In genomic region chr6:36679043-36679821, GRCh38 we compare ENCODE assay signal across 1 cellular context.
TF ChIP-seq lines count a peak whose summit lies in the region.

No MANE protein-coding gene starts in this region.

TF ChIP-seq in K562, 482 proteins besides CTCF, POLR2A, EP300 and RAD21 (continued from another document and continues in another):
- TF ChIP-seq ARID4B (CRISPR knock-in tag; IDR thresholded peaks at IDR 0.05) (peak; percentile 9; the same call in 1 of the 2 replicates), ZNF263 (CRISPR knock-in tag; IDR thresholded peaks at IDR 0.05; ENCODE audit: borderline replicate concordance) (peak; percentile 86), ATF7 (IDR thresholded peaks at IDR 0.05) (0 out of 2 replicates have a peak, but pooled peaks have one; percentile 3), ZNF324 (CRISPR knock-in tag; IDR thresholded peaks at IDR 0.05) (no peak), E2F6 (IDR thresholded peaks at IDR 0.05; ENCODE audit: borderline replicate concordance in 1 of 2, extremely low read depth in 1 of 2, insufficient read depth in 1 of 2, insufficient read length in 1 of 2, low read depth in 1 of 2, low read length in 1 of 2, poor library complexity in 1 of 2, severe bottlenecking in 1 of 2) (peak in 1 of 2 experiments; percentile 58), MTA1 (IDR thresholded peaks at IDR 0.05; ENCODE audit: borderline replicate concordance) (0 out of 2 replicates have a peak, but pooled peaks have one; percentile 7), BDP1 (IDR thresholded peaks at IDR 0.05; ENCODE audit: insufficient read depth, insufficient read length) (no peak), ZNF785 (CRISPR knock-in tag; IDR thresholded peaks at IDR 0.05) (no peak), NCOA1 (IDR thresholded peaks at IDR 0.05; ENCODE audit: low read depth) (no peak), ZBTB43 (CRISPR knock-in tag; IDR thresholded peaks at IDR 0.05) (0 out of 2 replicates have a peak, but pooled peaks have one; percentile 72), ZNF12 (CRISPR knock-in tag; IDR thresholded peaks at IDR 0.05) (peak; percentile 77; the same call in 1 of the 2 replicates), HDAC1 (IDR thresholded peaks at IDR 0.05) (0 out of 4 replicates have a peak, but pooled peaks of 1 of the 2 experiments have one; percentile 14), TBL1XR1 (IDR thresholded peaks at IDR 0.05; ENCODE audit: low read length in 2 of 2) (no peak), MYC (IDR thresholded peaks at IDR 0.05; ENCODE audit: low read depth, low read length) (no peak), MYC (CRISPR knock-in tag; IDR thresholded peaks at IDR 0.05; ENCODE audit: borderline replicate concordance, low read depth) (0 out of 2 replicates have a peak, but pooled peaks have one; percentile 57), IRF2 (CRISPR knock-in tag; IDR thresholded peaks at IDR 0.05) (0 out of 2 replicates have a peak, but pooled peaks have one; percentile 16), NKRF (IDR thresholded peaks at IDR 0.05; ENCODE audit: borderline replicate concordance) (0 out of 2 replicates have a peak, but pooled peaks have one; percentile 7), ZNF124 (CRISPR knock-in tag; IDR thresholded peaks at IDR 0.05) (peak; percentile 38; the same call in 1 of the 2 replicates), JUND (IDR thresholded peaks at IDR 0.05; ENCODE audit: borderline replicate concordance, low read depth, low read length) (peak; percentile 42; the same call in 1 of the 2 replicates), JUND (tag; IDR thresholded peaks at IDR 0.05; ENCODE audit: borderline replicate concordance, low read depth, low read length) (peak; percentile 39; the same call in 1 of the 3 replicates), TAF1 (IDR thresholded peaks at IDR 0.05; ENCODE audit: control insufficient read depth, extremely low read depth, insufficient read depth, low read length, severe bottlenecking) (peak; percentile 17), NFIC (IDR thresholded peaks at IDR 0.05) (peak; percentile 88), CCNT2 (IDR thresholded peaks at IDR 0.05; ENCODE audit: borderline replicate concordance, extremely low read depth, insufficient read length, low read depth, low read length) (peak; percentile 39), TCF3 (CRISPR knock-in tag; IDR thresholded peaks at IDR 0.05) (0 out of 2 replicates have a peak, but pooled peaks have one; percentile 8), KDM2B (CRISPR knock-in tag; IDR thresholded peaks at IDR 0.05) (0 out of 2 replicates have a peak, but pooled peaks have one; percentile 10), HMGN3 (IDR thresholded peaks at IDR 0.05; ENCODE audit: borderline replicate concordance, extremely low read depth, insufficient read length, low read depth, low read length) (peak; percentile 16), NR2C2 (CRISPR knock-in tag; IDR thresholded peaks at IDR 0.05) (no peak), NR2C2 (tag; IDR thresholded peaks at IDR 0.05) (0 out of 2 replicates have a peak, but pooled peaks have one; percentile 8), TFAP4 (CRISPR knock-in tag; IDR thresholded peaks at IDR 0.05; ENCODE audit: borderline replicate concordance) (peak; percentile 3; the same call in 1 of the 2 replicates), MTF1 (CRISPR knock-in tag; IDR thresholded peaks at IDR 0.05; ENCODE audit: borderline replicate concordance) (no peak), ZBTB5 (IDR thresholded peaks at IDR 0.05) (no peak), KDM5B (IDR thresholded peaks at IDR 0.05; ENCODE audit: insufficient replicate concordance, low read depth, low read length) (peak; percentile 70), PHF20 (IDR thresholded peaks at IDR 0.05; ENCODE audit: partially characterized antibody) (peak; percentile 33), KDM1A (IDR thresholded peaks at IDR 0.05) (no peak), POLR2G (IDR thresholded peaks at IDR 0.05; ENCODE audit: low read depth, low read length) (no peak)
- TF ChIP-seq, protein P1, sequence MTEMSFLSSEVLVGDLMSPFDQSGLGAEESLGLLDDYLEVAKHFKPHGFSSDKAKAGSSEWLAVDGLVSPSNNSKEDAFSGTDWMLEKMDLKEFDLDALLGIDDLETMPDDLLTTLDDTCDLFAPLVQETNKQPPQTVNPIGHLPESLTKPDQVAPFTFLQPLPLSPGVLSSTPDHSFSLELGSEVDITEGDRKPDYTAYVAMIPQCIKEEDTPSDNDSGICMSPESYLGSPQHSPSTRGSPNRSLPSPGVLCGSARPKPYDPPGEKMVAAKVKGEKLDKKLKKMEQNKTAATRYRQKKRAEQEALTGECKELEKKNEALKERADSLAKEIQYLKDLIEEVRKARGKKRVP (CRISPR knock-in tag; IDR thresholded peaks at IDR 0.05), result 0 out of 2 replicates have a peak, but pooled peaks have one; percentile 7
- TF ChIP-seq, protein P2, sequence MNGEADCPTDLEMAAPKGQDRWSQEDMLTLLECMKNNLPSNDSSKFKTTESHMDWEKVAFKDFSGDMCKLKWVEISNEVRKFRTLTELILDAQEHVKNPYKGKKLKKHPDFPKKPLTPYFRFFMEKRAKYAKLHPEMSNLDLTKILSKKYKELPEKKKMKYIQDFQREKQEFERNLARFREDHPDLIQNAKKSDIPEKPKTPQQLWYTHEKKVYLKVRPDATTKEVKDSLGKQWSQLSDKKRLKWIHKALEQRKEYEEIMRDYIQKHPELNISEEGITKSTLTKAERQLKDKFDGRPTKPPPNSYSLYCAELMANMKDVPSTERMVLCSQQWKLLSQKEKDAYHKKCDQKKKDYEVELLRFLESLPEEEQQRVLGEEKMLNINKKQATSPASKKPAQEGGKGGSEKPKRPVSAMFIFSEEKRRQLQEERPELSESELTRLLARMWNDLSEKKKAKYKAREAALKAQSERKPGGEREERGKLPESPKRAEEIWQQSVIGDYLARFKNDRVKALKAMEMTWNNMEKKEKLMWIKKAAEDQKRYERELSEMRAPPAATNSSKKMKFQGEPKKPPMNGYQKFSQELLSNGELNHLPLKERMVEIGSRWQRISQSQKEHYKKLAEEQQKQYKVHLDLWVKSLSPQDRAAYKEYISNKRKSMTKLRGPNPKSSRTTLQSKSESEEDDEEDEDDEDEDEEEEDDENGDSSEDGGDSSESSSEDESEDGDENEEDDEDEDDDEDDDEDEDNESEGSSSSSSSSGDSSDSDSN (IDR thresholded peaks at IDR 0.05; ENCODE audit: borderline replicate concordance in 1 of 2, low read depth in 2 of 2, low read length in 2 of 2), result peak in 1 of 2 experiments; percentile 29; a peak in 1 of 4 replicates
- TF ChIP-seq, protein P3, sequence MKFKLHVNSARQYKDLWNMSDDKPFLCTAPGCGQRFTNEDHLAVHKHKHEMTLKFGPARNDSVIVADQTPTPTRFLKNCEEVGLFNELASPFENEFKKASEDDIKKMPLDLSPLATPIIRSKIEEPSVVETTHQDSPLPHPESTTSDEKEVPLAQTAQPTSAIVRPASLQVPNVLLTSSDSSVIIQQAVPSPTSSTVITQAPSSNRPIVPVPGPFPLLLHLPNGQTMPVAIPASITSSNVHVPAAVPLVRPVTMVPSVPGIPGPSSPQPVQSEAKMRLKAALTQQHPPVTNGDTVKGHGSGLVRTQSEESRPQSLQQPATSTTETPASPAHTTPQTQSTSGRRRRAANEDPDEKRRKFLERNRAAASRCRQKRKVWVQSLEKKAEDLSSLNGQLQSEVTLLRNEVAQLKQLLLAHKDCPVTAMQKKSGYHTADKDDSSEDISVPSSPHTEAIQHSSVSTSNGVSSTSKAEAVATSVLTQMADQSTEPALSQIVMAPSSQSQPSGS (CRISPR knock-in tag; IDR thresholded peaks at IDR 0.05), result peak; percentile 35; the same call in 1 of the 2 replicates
